Comparison of ENCODE assay signal across 8 cellular contexts in genomic region chr20:18288748-18289705, GRCh38. TPM values are rescaled to one million over a fixed set of nuclear protein-coding genes. Genes with fewer than 3 reads are reported as not detected.
DNase-seq lines count a peak whose midpoint lies in the region; ATAC-seq, FAIRE-seq and TF ChIP-seq lines count a peak whose summit lies in the region.

No MANE protein-coding gene starts in this region.

- POLR2A ChIA-PET in GM12878 (lab: Charles Lee), result interaction anchor here (1.0 to 1.4 kb wide), 4 partner anchors 123 to 218 kb away, joined by 3 to 8 read pairs (median 5); partner anchors contain the start of genes KAT14, PET117, RBBP9 and SEC23B

- TF ChIP-seq EP300 in GM12878 (IDR thresholded peaks at IDR 0.05; ENCODE audit: borderline replicate concordance in 1 of 2, control insufficient read depth in 1 of 2, low read depth in 2 of 2, low read length in 2 of 2), result no peak

- peaks cover 5% of the 10 kb centered on the region; the same call in 1 of the 2 replicates for H3K9me3 ChIP-seq in ES-I3 (ENCODE audit: control insufficient read depth, insufficient read depth, low read length)
- peaks cover 4% of the 10 kb centered on the region; the same call in 2 of the 3 replicates for H3K9me3 ChIP-seq in GM12878 (replicated peaks; ENCODE audit: control insufficient read depth, insufficient read depth, low read length)
- no peaks in the 10 kb centered on the region for H3K9me3 ChIP-seq in testis

- TSS peak; percentile 76 for BruUV-seq in GM12878 (replicated peaks; lab: Mats Ljungman, UMichigan)

- FAIRE-seq in GM12878 (lab: Jason Lieb, UNC), result no peak

- peaks cover 4% of the 10 kb centered on the region; the same call in 1 of the 2 replicates for H3K36me3 ChIP-seq in ES-I3 (ENCODE audit: insufficient read depth, low read length)
- H3K36me3 ChIP-seq in GM12878 (ENCODE audit: control insufficient read depth in 2 of 2, insufficient read depth in 2 of 2, low read length in 1 of 2), result peaks cover 0 to 8% of the 10 kb centered on the region in 2 experiments; a peak in 2 of 4 replicates
- H3K36me3 ChIP-seq in testis (ENCODE audit: low read depth, missing control alignments), result no peaks in the 10 kb centered on the region

- TF ChIP-seq POLR2A in GM12878 (IDR thresholded peaks at IDR 0.05; ENCODE audit: low read depth, low read length) (no peak), testis (IDR thresholded peaks at IDR 0.05) (no peak)

- RAD21 ChIA-PET in GM12878 (lab: Charles Lee; ENCODE audit: unreplicated experiment), result interaction anchor here (1.1 to 1.4 kb wide), 3 partner anchors 123 to 607 kb away, joined by 4 to 8 read pairs (median 4); partner anchors contain the start of genes RRBP1 and SEC23B

- no peaks in the 10 kb centered on the region for H3K27me3 ChIP-seq in GM12878 (replicated peaks in 1 of 2; ENCODE audit: control insufficient read depth in 2 of 2, insufficient read depth in 2 of 2, low read length in 1 of 2)
- H3K27me3 ChIP-seq in layer of hippocampus (ENCODE audit: control insufficient read depth, insufficient read depth, low read length), result peaks cover 2% of the 10 kb centered on the region
- no peaks in the 10 kb centered on the region for H3K27me3 ChIP-seq in testis

- peak; percentile 12 for DNase-seq in KG1 (lab: John Stamatoyannopoulos, UW)
- DNase-seq in GM12878 (ENCODE audit: low read depth, low spot score), result no peak
- DNase-seq in testis, result no peak
- no peak for DNase-seq in SIG-M5 treated with dmso at 0.1 percent for 504 hours (lab: John Stamatoyannopoulos, UW; ENCODE audit: unreplicated experiment)
- no peak for DNase-seq in NCI-H146 treated with DMSO at 0.1 percent for 48 hours (lab: John Stamatoyannopoulos, UW; ENCODE audit: unreplicated experiment)
- no peak for DNase-seq in NCI-H2107 treated with DMSO at 0.1 percent for 48 hours (lab: John Stamatoyannopoulos, UW; ENCODE audit: unreplicated experiment)

- intact Hi-C loops in GM12878 (cut with micrococcal nuclease; ENCODE audit: unreplicated experiment) (loop anchor here (1.0 to 10.0 kb wide), 3 partner anchors 123 to 284 kb away; partner anchors contain the start of genes KAT14 and PET117), testis (cut with DNase I; ENCODE audit: low total_unique reads) (no loop called here)

- 30% methylated on average over 28 of the region's 28 CpGs for WGBS in GM12878 (ENCODE audit: insufficient coverage, insufficient replicate concordance, low lambda C conversion rate, missing lambda C conversion rate)
- 13 to 20% methylated on average over 26 to 28 of the region's 28 CpGs for WGBS in testis, 2 donors

- H4K20me1 ChIP-seq in GM12878 (ENCODE audit: control insufficient read depth, insufficient read depth), result no peaks in the 10 kb centered on the region

- H3K27ac ChIP-seq in GM12878 (ENCODE audit: control insufficient read depth, insufficient read depth) (peak overlapping the region; percentile 94), layer of hippocampus (ENCODE audit: low read depth, low read length) (peak overlapping the region; percentile 93), testis (peak overlapping the region in 1 of 2 donors; percentile 95)

- H3K4me3 ChIP-seq in GM12878 (peak overlapping the region; percentile 92), testis (peak overlapping the region; percentile 89 to 90)

- H3K79me2 ChIP-seq in GM12878 (ENCODE audit: control insufficient read depth, insufficient read depth, low read length), result peaks cover 11% of the 10 kb centered on the region

- no peak for TF ChIP-seq CTCF in GM12878 (IDR thresholded peaks at IDR 0.05 in 2 of 3, conservative IDR thresholded peaks at IDR 0.05 in 1 of 3; ENCODE audit: control insufficient read depth in 2 of 3, extremely low read depth in 1 of 3, insufficient read depth in 1 of 3, low read depth in 3 of 3, low read length in 3 of 3)
- no peak for TF ChIP-seq CTCF in testis (IDR thresholded peaks at IDR 0.05)

- peak; percentile 25 for ATAC-seq in GM12878

- CTCF ChIA-PET in GM12878 (lab: Yijun Ruan, JAX), result interaction anchor here (0.6 to 2.3 kb wide), 8 partner anchors 9 to 293 kb away, joined by 3 to 14 read pairs (median 3); no protein-coding TSS in a partner anchor

- peak overlapping the region; percentile 75 for H3K9ac ChIP-seq in ES-I3 (ENCODE audit: low read depth, low read length)
- H3K9ac ChIP-seq in GM12878 (ENCODE audit: control insufficient read depth, insufficient read depth, low read length), result peak overlapping the region; percentile 86

- in situ Hi-C loops in GM12878 (cut with MboI), result no loop called here

- TF ChIP-seq RAD21 in GM12878 (IDR thresholded peaks at IDR 0.05; ENCODE audit: insufficient read depth, low read depth, low read length), result no peak

- peak overlapping the region; percentile 100 for H2AFZ ChIP-seq in GM12878 (ENCODE audit: control insufficient read depth, low read depth, low read length)

- H3K4me1 ChIP-seq in ES-I3 (ENCODE audit: insufficient read depth, low read length) (0 out of 2 replicates have a peak, but pooled peaks cover 5% of the 10 kb centered on the region), GM12878 (ENCODE audit: control insufficient read depth, insufficient read depth, low read length) (peaks cover 11% of the 10 kb centered on the region), testis (peaks cover 8% of the 10 kb centered on the region)

- peak overlapping the region; percentile 96 for H3K4me2 ChIP-seq in GM12878 (ENCODE audit: control insufficient read depth, insufficient read depth)

- SMC1A ChIA-PET in GM12878 (lab: Charles Lee; ENCODE audit: uncharacterized antibody, unreplicated experiment), result interaction anchor here (1.0 to 2.0 kb wide), 4 partner anchors 9 to 330 kb away, joined by 3 to 5 read pairs (median 4); no protein-coding TSS in a partner anchor

TF ChIP-seq in GM12878, 131 proteins besides CTCF, POLR2A, EP300 and RAD21:
- TF ChIP-seq MEF2A (IDR thresholded peaks at IDR 0.05; ENCODE audit: insufficient read depth, low read depth, low read length) (no peak), YY1 (IDR thresholded peaks at IDR 0.05; ENCODE audit: low read depth, low read length) (peak; percentile 61), MEF2B (IDR thresholded peaks at IDR 0.05; ENCODE audit: partially characterized antibody, poor library complexity, severe bottlenecking) (peak; percentile 2), IKZF2 (IDR thresholded peaks at IDR 0.05) (0 out of 4 replicates have a peak, but pooled peaks of 1 of the 2 experiments have one; percentile 40)

RNA-seq across cellular contexts. Expression of gene ZNF133, which starts 0.7 kb away (rescaled TPM):
- 23.5 and 23.9 TPM in 2 replicates for total RNA-seq in GM12878 (2013; cell fraction: nucleolus; rRNA removed)
- 8.8 and 9.5 TPM in 2 replicates for total RNA-seq in GM12878 (2014; rRNA removed)
- total RNA-seq in GM12878 (2014; rRNA removed; fragmentation: Illumina TruSeq; extraction: Trizol), result 8.9 and 9.1 TPM in 2 replicates
- 6.0 and 9.8 TPM in 2 replicates for total RNA-seq in GM12878 (2021)
- 6.5 TPM for polyA plus RNA-seq in GM12878 (2011; ENCODE audit: low read depth)
- 6.1 and 9.3 TPM in 2 replicates for polyA plus RNA-seq in GM12878 (2011; rRNA removed)
- 8.1 and 8.2 TPM in 2 replicates for polyA plus RNA-seq in GM12878 (2011; cell fraction: cytosol; rRNA removed)
- polyA plus RNA-seq in GM12878 (2011; cell fraction: nucleus; rRNA removed), result 33.0 and 44.8 TPM in 2 replicates
- polyA plus RNA-seq in GM12878 (2012), result 8.4 and 10.9 TPM in 2 replicates
- 6.2 and 8.4 TPM in 2 replicates for polyA plus RNA-seq in GM12878 (2014; fragmentation: Illumina TruSeq; extraction: Trizol)
- 1 to 10 TPM; 2.0 to 2.2 TPM for polyA plus RNA-seq in GM12878 (2014; fragmentation: Nextera tagmentation; extraction: Ambion mirVana)
- 8.5 and 8.9 TPM in 2 replicates for polyA plus RNA-seq in GM12878 (2014; rRNA removed)
- polyA plus RNA-seq in GM12878 (2016; fragmentation: Nextera tagmentation; extraction: Ambion mirVana), result 1 to 10 TPM; 4.8 to 6.1 TPM
- 11.6 and 17.1 TPM in 2 replicates for polyA minus RNA-seq in GM12878 (2011; rRNA and poly(A)+ RNA removed)
- 3.2 and 4.8 TPM in 2 replicates for polyA minus RNA-seq in GM12878 (2011; cell fraction: cytosol; rRNA and poly(A)+ RNA removed)
- polyA minus RNA-seq in GM12878 (2011; cell fraction: nucleus; rRNA and poly(A)+ RNA removed), result 7.9 and 12.3 TPM in 2 replicates
- 10 to 100 TPM; 13.2 to 17.0 TPM for total RNA-seq in testis
- polyA plus RNA-seq in testis (ENCODE audit: insufficient read depth, low read depth, low replicate concordance), result 17.1 TPM
